ENCODE assay signal across 1 cellular context in the genomic region with DNA sequence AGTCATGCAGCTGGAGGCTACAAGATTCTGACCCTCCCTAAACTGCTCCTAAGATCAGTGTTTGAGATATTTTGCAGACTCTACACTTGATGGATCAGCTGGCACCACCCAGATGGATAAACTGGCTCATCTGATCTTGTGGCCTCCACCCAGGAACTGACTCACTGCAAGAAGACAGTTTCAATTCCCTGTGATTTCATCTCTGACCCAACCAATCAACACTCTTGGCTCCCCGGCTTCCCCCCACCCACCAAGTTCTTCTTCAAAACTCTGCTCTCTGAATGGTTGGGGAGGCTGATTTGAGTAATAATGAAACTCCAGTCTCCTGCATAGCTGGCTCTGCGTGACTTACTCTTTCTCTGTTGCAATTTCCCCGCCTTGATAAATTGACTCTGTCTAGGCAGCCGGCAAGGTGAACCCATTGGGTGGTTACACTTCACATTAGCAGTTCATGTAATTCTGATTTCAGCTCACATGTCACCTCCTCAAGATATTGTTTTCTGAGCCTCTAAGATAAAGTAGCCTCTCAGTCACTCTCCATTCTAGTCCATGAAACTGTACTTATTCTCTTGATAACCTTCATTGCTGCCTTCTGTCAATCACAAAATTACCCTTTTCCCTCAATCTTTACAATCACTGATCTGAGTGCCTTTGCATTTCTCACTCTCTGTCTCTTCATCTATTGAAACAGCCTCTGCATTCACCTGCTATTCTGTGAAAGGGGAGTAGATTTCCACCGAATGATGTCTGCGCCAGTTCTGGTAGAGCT.
TF ChIP-seq lines count a peak whose summit lies in the region.

No MANE protein-coding gene starts in this region.

TF ChIP-seq in K562, 482 proteins besides CTCF, POLR2A, EP300 and RAD21 (continued from another document and continues in another):
- TF ChIP-seq, protein P1, sequence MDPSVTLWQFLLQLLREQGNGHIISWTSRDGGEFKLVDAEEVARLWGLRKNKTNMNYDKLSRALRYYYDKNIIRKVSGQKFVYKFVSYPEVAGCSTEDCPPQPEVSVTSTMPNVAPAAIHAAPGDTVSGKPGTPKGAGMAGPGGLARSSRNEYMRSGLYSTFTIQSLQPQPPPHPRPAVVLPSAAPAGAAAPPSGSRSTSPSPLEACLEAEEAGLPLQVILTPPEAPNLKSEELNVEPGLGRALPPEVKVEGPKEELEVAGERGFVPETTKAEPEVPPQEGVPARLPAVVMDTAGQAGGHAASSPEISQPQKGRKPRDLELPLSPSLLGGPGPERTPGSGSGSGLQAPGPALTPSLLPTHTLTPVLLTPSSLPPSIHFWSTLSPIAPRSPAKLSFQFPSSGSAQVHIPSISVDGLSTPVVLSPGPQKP (CRISPR knock-in tag; IDR thresholded peaks at IDR 0.05): no peak
- TF ChIP-seq CBFB (CRISPR knock-in tag; IDR thresholded peaks at IDR 0.05) (no peak), ZNF408 (CRISPR knock-in tag; IDR thresholded peaks at IDR 0.05; ENCODE audit: low read depth) (no peak), THRAP3 (IDR thresholded peaks at IDR 0.05; ENCODE audit: borderline replicate concordance) (no peak), CBX5 (IDR thresholded peaks at IDR 0.05; ENCODE audit: borderline replicate concordance, low read depth) (no peak), RUNX1 (IDR thresholded peaks at IDR 0.05; ENCODE audit: low read depth) (no peak), ZNF274 (IDR thresholded peaks at IDR 0.05; ENCODE audit: borderline replicate concordance, low read depth, low read length) (no peak), CTBP1 (IDR thresholded peaks at IDR 0.05; ENCODE audit: borderline replicate concordance) (peak; percentile 80), ETV5 (CRISPR knock-in tag; IDR thresholded peaks at IDR 0.05; ENCODE audit: low read depth) (no peak; the same call in 1 of the 2 replicates), FOS (IDR thresholded peaks at IDR 0.05; ENCODE audit: extremely low read depth, insufficient read length) (peak; percentile 13), TEAD1 (CRISPR knock-in tag; IDR thresholded peaks at IDR 0.05) (no peak), ZNF79 (CRISPR knock-in tag; IDR thresholded peaks at IDR 0.05; ENCODE audit: low read depth) (no peak), FOXA1 (IDR thresholded peaks at IDR 0.05; ENCODE audit: borderline replicate concordance) (no peak), ZNF282 (CRISPR knock-in tag; IDR thresholded peaks at IDR 0.05) (no peak), ZNF778 (CRISPR knock-in tag; IDR thresholded peaks at IDR 0.05) (no peak), CEBPB (tag; IDR thresholded peaks at IDR 0.05) (peak; percentile 91), SMARCA4 (IDR thresholded peaks at IDR 0.05) (peak; percentile 62), ZC3H8 (IDR thresholded peaks at IDR 0.05) (no peak), C11orf30 (IDR thresholded peaks at IDR 0.05; ENCODE audit: low read depth) (no peak), ZFP1 (CRISPR knock-in tag; IDR thresholded peaks at IDR 0.05) (no peak), MTA3 (IDR thresholded peaks at IDR 0.05; ENCODE audit: borderline replicate concordance) (0 out of 2 replicates have a peak, but pooled peaks have one; percentile 34)
- TF ChIP-seq, protein P2, sequence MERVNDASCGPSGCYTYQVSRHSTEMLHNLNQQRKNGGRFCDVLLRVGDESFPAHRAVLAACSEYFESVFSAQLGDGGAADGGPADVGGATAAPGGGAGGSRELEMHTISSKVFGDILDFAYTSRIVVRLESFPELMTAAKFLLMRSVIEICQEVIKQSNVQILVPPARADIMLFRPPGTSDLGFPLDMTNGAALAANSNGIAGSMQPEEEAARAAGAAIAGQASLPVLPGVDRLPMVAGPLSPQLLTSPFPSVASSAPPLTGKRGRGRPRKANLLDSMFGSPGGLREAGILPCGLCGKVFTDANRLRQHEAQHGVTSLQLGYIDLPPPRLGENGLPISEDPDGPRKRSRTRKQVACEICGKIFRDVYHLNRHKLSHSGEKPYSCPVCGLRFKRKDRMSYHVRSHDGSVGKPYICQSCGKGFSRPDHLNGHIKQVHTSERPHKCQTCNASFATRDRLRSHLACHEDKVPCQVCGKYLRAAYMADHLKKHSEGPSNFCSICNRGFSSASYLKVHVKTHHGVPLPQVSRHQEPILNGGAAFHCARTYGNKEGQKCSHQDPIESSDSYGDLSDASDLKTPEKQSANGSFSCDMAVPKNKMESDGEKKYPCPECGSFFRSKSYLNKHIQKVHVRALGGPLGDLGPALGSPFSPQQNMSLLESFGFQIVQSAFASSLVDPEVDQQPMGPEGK (CRISPR knock-in tag; IDR thresholded peaks at IDR 0.05; ENCODE audit: borderline replicate concordance): no peak
- TF ChIP-seq, protein P3, sequence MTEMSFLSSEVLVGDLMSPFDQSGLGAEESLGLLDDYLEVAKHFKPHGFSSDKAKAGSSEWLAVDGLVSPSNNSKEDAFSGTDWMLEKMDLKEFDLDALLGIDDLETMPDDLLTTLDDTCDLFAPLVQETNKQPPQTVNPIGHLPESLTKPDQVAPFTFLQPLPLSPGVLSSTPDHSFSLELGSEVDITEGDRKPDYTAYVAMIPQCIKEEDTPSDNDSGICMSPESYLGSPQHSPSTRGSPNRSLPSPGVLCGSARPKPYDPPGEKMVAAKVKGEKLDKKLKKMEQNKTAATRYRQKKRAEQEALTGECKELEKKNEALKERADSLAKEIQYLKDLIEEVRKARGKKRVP (CRISPR knock-in tag; IDR thresholded peaks at IDR 0.05): no peak
- TF ChIP-seq, protein P4, sequence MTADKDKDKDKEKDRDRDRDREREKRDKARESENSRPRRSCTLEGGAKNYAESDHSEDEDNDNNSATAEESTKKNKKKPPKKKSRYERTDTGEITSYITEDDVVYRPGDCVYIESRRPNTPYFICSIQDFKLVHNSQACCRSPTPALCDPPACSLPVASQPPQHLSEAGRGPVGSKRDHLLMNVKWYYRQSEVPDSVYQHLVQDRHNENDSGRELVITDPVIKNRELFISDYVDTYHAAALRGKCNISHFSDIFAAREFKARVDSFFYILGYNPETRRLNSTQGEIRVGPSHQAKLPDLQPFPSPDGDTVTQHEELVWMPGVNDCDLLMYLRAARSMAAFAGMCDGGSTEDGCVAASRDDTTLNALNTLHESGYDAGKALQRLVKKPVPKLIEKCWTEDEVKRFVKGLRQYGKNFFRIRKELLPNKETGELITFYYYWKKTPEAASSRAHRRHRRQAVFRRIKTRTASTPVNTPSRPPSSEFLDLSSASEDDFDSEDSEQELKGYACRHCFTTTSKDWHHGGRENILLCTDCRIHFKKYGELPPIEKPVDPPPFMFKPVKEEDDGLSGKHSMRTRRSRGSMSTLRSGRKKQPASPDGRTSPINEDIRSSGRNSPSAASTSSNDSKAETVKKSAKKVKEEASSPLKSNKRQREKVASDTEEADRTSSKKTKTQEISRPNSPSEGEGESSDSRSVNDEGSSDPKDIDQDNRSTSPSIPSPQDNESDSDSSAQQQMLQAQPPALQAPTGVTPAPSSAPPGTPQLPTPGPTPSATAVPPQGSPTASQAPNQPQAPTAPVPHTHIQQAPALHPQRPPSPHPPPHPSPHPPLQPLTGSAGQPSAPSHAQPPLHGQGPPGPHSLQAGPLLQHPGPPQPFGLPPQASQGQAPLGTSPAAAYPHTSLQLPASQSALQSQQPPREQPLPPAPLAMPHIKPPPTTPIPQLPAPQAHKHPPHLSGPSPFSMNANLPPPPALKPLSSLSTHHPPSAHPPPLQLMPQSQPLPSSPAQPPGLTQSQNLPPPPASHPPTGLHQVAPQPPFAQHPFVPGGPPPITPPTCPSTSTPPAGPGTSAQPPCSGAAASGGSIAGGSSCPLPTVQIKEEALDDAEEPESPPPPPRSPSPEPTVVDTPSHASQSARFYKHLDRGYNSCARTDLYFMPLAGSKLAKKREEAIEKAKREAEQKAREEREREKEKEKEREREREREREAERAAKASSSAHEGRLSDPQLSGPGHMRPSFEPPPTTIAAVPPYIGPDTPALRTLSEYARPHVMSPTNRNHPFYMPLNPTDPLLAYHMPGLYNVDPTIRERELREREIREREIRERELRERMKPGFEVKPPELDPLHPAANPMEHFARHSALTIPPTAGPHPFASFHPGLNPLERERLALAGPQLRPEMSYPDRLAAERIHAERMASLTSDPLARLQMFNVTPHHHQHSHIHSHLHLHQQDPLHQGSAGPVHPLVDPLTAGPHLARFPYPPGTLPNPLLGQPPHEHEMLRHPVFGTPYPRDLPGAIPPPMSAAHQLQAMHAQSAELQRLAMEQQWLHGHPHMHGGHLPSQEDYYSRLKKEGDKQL (CRISPR knock-in tag; IDR thresholded peaks at IDR 0.05; ENCODE audit: borderline replicate concordance): no peak
- TF ChIP-seq, protein P5, sequence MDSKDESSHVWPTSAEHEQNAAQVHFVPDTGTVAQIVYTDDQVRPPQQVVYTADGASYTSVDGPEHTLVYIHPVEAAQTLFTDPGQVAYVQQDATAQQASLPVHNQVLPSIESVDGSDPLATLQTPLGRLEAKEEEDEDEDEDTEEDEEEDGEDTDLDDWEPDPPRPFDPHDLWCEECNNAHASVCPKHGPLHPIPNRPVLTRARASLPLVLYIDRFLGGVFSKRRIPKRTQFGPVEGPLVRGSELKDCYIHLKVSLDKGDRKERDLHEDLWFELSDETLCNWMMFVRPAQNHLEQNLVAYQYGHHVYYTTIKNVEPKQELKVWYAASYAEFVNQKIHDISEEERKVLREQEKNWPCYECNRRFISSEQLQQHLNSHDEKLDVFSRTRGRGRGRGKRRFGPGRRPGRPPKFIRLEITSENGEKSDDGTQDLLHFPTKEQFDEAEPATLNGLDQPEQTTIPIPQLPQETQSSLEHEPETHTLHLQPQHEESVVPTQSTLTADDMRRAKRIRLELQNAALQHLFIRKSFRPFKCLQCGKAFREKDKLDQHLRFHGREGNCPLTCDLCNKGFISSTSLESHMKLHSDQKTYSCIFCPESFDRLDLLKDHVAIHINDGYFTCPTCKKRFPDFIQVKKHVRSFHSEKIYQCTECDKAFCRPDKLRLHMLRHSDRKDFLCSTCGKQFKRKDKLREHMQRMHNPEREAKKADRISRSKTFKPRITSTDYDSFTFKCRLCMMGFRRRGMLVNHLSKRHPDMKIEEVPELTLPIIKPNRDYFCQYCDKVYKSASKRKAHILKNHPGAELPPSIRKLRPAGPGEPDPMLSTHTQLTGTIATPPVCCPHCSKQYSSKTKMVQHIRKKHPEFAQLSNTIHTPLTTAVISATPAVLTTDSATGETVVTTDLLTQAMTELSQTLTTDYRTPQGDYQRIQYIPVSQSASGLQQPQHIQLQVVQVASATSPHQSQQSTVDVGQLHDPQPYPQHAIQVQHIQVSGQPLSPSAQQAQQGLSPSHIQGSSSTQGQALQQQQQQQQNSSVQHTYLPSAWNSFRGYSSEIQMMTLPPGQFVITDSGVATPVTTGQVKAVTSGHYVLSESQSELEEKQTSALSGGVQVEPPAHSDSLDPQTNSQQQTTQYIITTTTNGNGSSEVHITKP (IDR thresholded peaks at IDR 0.05; ENCODE audit: partially characterized antibody): no peak
- TF ChIP-seq, protein P6, sequence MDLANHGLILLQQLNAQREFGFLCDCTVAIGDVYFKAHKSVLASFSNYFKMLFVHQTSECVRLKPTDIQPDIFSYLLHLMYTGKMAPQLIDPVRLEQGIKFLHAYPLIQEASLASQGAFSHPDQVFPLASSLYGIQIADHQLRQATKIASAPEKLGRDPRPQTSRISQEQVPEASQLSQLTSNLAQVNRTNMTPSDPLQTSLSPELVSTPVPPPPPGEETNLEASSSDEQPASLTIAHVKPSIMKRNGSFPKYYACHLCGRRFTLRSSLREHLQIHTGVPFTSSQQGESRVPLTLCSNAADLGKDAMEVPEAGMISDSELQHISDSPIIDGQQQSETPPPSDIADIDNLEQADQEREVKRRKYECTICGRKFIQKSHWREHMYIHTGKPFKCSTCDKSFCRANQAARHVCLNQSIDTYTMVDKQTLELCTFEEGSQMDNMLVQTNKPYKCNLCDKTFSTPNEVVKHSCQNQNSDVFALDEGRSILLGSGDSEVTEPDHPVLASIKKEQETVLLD (IDR thresholded peaks at IDR 0.05): no peak
- TF ChIP-seq, protein P7, sequence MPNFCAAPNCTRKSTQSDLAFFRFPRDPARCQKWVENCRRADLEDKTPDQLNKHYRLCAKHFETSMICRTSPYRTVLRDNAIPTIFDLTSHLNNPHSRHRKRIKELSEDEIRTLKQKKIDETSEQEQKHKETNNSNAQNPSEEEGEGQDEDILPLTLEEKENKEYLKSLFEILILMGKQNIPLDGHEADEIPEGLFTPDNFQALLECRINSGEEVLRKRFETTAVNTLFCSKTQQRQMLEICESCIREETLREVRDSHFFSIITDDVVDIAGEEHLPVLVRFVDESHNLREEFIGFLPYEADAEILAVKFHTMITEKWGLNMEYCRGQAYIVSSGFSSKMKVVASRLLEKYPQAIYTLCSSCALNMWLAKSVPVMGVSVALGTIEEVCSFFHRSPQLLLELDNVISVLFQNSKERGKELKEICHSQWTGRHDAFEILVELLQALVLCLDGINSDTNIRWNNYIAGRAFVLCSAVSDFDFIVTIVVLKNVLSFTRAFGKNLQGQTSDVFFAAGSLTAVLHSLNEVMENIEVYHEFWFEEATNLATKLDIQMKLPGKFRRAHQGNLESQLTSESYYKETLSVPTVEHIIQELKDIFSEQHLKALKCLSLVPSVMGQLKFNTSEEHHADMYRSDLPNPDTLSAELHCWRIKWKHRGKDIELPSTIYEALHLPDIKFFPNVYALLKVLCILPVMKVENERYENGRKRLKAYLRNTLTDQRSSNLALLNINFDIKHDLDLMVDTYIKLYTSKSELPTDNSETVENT (CRISPR knock-in tag; IDR thresholded peaks at IDR 0.05): no peak
- TF ChIP-seq, protein P8, sequence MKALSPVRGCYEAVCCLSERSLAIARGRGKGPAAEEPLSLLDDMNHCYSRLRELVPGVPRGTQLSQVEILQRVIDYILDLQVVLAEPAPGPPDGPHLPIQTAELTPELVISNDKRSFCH (CRISPR knock-in tag; IDR thresholded peaks at IDR 0.05): no peak
- TF ChIP-seq, protein P8 (tag; IDR thresholded peaks at IDR 0.05): no peak
- TF ChIP-seq, protein P9, sequence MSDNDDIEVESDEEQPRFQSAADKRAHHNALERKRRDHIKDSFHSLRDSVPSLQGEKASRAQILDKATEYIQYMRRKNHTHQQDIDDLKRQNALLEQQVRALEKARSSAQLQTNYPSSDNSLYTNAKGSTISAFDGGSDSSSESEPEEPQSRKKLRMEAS (CRISPR knock-in tag; IDR thresholded peaks at IDR 0.05): no peak
- TF ChIP-seq, protein P10, sequence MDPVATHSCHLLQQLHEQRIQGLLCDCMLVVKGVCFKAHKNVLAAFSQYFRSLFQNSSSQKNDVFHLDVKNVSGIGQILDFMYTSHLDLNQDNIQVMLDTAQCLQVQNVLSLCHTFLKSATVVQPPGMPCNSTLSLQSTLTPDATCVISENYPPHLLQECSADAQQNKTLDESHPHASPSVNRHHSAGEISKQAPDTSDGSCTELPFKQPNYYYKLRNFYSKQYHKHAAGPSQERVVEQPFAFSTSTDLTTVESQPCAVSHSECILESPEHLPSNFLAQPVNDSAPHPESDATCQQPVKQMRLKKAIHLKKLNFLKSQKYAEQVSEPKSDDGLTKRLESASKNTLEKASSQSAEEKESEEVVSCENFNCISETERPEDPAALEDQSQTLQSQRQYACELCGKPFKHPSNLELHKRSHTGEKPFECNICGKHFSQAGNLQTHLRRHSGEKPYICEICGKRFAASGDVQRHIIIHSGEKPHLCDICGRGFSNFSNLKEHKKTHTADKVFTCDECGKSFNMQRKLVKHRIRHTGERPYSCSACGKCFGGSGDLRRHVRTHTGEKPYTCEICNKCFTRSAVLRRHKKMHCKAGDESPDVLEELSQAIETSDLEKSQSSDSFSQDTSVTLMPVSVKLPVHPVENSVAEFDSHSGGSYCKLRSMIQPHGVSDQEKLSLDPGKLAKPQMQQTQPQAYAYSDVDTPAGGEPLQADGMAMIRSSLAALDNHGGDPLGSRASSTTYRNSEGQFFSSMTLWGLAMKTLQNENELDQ (CRISPR knock-in tag; IDR thresholded peaks at IDR 0.05; ENCODE audit: borderline replicate concordance): no peak
